In the genomic region with DNA sequence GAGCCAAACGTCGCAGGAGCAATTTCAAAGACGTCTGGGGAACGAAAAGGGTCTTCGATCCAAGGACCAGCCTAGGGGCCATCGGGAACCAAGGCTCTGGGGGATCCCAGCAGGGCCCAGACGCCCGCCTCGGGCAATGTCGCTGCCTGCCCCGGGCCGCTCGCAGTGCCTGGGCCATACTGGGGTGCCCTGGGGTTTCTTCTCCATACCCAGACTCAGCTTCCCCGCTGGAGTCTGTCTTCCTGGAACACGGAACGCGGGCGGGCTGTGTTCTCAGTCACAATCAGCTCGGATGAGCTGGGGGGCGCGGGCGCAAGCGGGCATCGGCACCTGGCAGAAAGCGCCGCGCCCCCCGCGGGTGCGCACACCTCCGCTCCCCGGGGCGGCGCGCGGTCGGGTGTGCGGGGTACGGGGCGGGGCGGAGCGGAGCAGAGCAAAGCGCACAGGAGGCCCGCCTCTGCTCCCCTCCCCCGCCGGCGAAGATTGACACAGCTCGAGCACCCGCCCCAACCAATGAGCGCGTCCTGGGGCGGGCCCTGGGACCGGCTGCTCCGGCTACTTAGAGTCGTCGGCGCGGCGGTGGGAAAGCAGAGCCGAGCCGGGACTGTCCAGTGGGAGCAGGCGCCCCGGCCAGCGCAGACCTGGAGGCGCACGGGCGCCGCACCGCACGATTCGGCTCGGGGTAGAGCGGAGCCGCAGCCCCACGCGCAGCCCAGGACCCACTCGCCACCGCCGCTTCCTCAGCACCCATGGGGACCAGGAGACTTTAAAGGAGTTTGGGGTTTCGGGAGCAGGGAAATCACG, we compare ENCODE assay signal across 8 cellular contexts. TPM values are rescaled to one million over a fixed set of nuclear protein-coding genes. Genes with fewer than 3 reads are reported as not detected.
DNase-seq lines count a peak whose midpoint lies in the region; ATAC-seq and TF ChIP-seq lines count a peak whose summit lies in the region.

A gene with protein sequence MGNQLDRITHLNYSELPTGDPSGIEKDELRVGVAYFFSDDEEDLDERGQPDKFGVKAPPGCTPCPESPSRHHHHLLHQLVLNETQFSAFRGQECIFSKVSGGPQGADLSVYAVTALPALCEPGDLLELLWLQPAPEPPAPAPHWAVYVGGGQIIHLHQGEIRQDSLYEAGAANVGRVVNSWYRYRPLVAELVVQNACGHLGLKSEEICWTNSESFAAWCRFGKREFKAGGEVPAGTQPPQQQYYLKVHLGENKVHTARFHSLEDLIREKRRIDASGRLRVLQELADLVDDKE (plus strand): TSS at position 585 of the 804 bp plus-strand sequence. CDS start 1,263 bp downstream, outside the sequence.

- H3K9me3 ChIP-seq in HUES48 (ENCODE audit: control insufficient read depth, insufficient read depth, low read length), result no peaks in the 10 kb centered on the region
- H3K9me3 ChIP-seq in mesenchymal stem cell (ENCODE audit: control insufficient read depth, low read length), result no peaks in the 10 kb centered on the region
- no peaks in the 10 kb centered on the region for H3K9me3 ChIP-seq in thymus (ENCODE audit: control insufficient read depth)

- peak within 1 kb of the TSS; percentile 63 for H3K4me3 ChIP-seq in HUES48 (ENCODE audit: low read depth, low read length)
- H3K4me3 ChIP-seq in mesenchymal stem cell (ENCODE audit: insufficient read depth in 1 of 2, low read depth in 1 of 2, low read length in 2 of 2), result peak within 1 kb of the TSS; percentile 40 to 83
- H3K4me3 ChIP-seq in thymus (ENCODE audit: low read length), result peak within 1 kb of the TSS; percentile 7

- H3K27me3 ChIP-seq in HUES48 (ENCODE audit: control insufficient read depth, insufficient read depth, low read length) (peaks cover 80% of the 10 kb centered on the region), mesenchymal stem cell (ENCODE audit: control insufficient read depth in 1 of 2, insufficient read depth in 1 of 2, low read length in 2 of 2) (peaks cover 46 to 56% of the 10 kb centered on the region in 2 experiments), thymus (ENCODE audit: control insufficient read depth, insufficient read depth) (peaks cover 54% of the 10 kb centered on the region)

- peak within 1 kb of the TSS in 1 of 2 experiments; percentile 27 for H3K23ac ChIP-seq in mesenchymal stem cell (ENCODE audit: low read length in 2 of 2)

- POLR2A ChIA-PET in RWPE1 (lab: Yijun Ruan, JAX; ENCODE audit: low non-redundant PET), result no interaction called here

- H3K4me1 ChIP-seq in HUES48 (ENCODE audit: control insufficient read depth, insufficient read depth, low read length), result peaks cover 17% of the 10 kb centered on the region
- H3K4me1 ChIP-seq in mesenchymal stem cell (ENCODE audit: control insufficient read depth, insufficient read depth, low read depth, low read length), result peaks cover 29% of the 10 kb centered on the region
- H3K4me1 ChIP-seq in thymus (ENCODE audit: control insufficient read depth, insufficient read depth, low read length), result no peaks in the 10 kb centered on the region

- H2BK15ac ChIP-seq in mesenchymal stem cell (ENCODE audit: low read depth, poor library complexity, severe bottlenecking), result no peak within 1 kb of the TSS

- no peak within 1 kb of the TSS for H3K9ac ChIP-seq in HUES48 (ENCODE audit: low read depth, low read length)
- H3K9ac ChIP-seq in mesenchymal stem cell (ENCODE audit: low read length), result peak within 1 kb of the TSS; percentile 62

- no peak within 1 kb of the TSS for H3K4ac ChIP-seq in mesenchymal stem cell (ENCODE audit: low read depth in 1 of 2, low read length in 2 of 2)

- H3K27ac ChIP-seq in HUES48 (ENCODE audit: low read depth, low read length), result no peak within 1 kb of the TSS
- H3K27ac ChIP-seq in RWPE1, result no peak within 1 kb of the TSS; the same call in 1 of the 2 replicates
- peak within 1 kb of the TSS; percentile 78 for H3K27ac ChIP-seq in epithelial cell of prostate
- no peak within 1 kb of the TSS for H3K27ac ChIP-seq in mesenchymal stem cell (ENCODE audit: low read length, poor library complexity, severe bottlenecking)
- no peak within 1 kb of the TSS for H3K27ac ChIP-seq in thymus (ENCODE audit: low read depth)

- H4K8ac ChIP-seq in mesenchymal stem cell (ENCODE audit: low read length), result no peak within 1 kb of the TSS

- WGBS in mesenchymal stem cell, result 2% methylated on average over 77 of the region's 81 CpGs
- 6% methylated on average over 81 of the region's 81 CpGs for WGBS in thymus

- CTCF ChIA-PET in RWPE1 (lab: Yijun Ruan, JAX), result no interaction called here

- H3K36me3 ChIP-seq in HUES48 (ENCODE audit: control insufficient read depth, insufficient read depth, low read length) (no peaks in the 10 kb centered on the region), mesenchymal stem cell (ENCODE audit: control insufficient read depth in 1 of 2, insufficient read depth in 2 of 2, low read depth in 1 of 2, low read length in 2 of 2) (no peaks in the 10 kb centered on the region), thymus (ENCODE audit: control insufficient read depth, insufficient read depth) (no peaks in the 10 kb centered on the region)

- H2BK120ac ChIP-seq in mesenchymal stem cell (ENCODE audit: low read depth, low read length), result no peak within 1 kb of the TSS

- peak within 1 kb of the TSS; percentile 63 for H3K4me2 ChIP-seq in mesenchymal stem cell (ENCODE audit: low read length, poor library complexity, severe bottlenecking)

- no peak within 1 kb of the TSS for H4K91ac ChIP-seq in mesenchymal stem cell (ENCODE audit: low read length)

- H3K79me1 ChIP-seq in mesenchymal stem cell (replicated peaks; ENCODE audit: low read length, poor library complexity, severe bottlenecking), result no peaks in the 10 kb centered on the region

- peak within 1 kb of the TSS in 1 of 2 experiments; percentile 28 for H3K14ac ChIP-seq in mesenchymal stem cell (ENCODE audit: low read length in 2 of 2)

- TF ChIP-seq CTCF in RWPE1 (conservative IDR thresholded peaks at IDR 0.05; ENCODE audit: low read depth), result no peak

- no peak within 1 kb of the TSS for H2BK5ac ChIP-seq in mesenchymal stem cell (ENCODE audit: low read depth, low read length, poor library complexity, severe bottlenecking)

- no peak within 1 kb of the TSS for H2BK12ac ChIP-seq in mesenchymal stem cell (ENCODE audit: low read length in 2 of 2)

- H2AK5ac ChIP-seq in mesenchymal stem cell (ENCODE audit: low read length, severe bottlenecking), result no peak within 1 kb of the TSS

- DNase-seq in AG20443 (ENCODE audit: low spot score) (peak; percentile 93), RWPE1 (ENCODE audit: low spot score) (peak; percentile 90), epithelial cell of prostate (ENCODE audit: low read depth, low spot score) (peak; percentile 80), mesenchymal stem cell (peak; percentile 68)

- no peak for ATAC-seq in HG03457 (IDR thresholded peaks at IDR 0.05; ENCODE audit: unreplicated experiment)
- ATAC-seq in HG02852 (IDR thresholded peaks at IDR 0.05; ENCODE audit: unreplicated experiment), result no peak

- H3K18ac ChIP-seq in mesenchymal stem cell (ENCODE audit: low read depth in 1 of 2, low read length in 2 of 2), result no peak within 1 kb of the TSS

- no peak within 1 kb of the TSS for H2AFZ ChIP-seq in mesenchymal stem cell (ENCODE audit: low read depth, low read length)

RNA-seq across cellular contexts. Expression of the gene that starts here (rescaled TPM):
- polyA plus RNA-seq in mesenchymal stem cell (2013, experiment 1 of 2), result 0.32 TPM
- 0.42 TPM for polyA plus RNA-seq in mesenchymal stem cell (2013, experiment 2 of 2)
- polyA plus RNA-seq in thymus, result 9.4 TPM

Comparison
In these comparisons a context has a peak if more than half of its experiments do, and no peak if none do; other contexts are left out.
1. H3K4me3 ChIP-seq: peak in every context shown above with its lines; median percentile 63 in HUES48; 62 in mesenchymal stem cell; 7 in thymus.